ENCODE assay signal across 22 cellular contexts in genomic region chr22:19450363-19451175, GRCh38.
"Had no signal": no experiment of that assay in that cellular context is flagged by ENCODE, and none has a peak within 500 bp of the region (broad histone marks: within the 10 kb centered on the region; RNA-seq: fewer than 3 reads in every experiment).

No MANE protein-coding gene starts in this region.

- H3K9me3 Mint-ChIP-seq: activated T-helper 17 cell treated with anti-CD3 and anti-CD28 coated beads, Interleukin-2, amount 50 U/mL, for 72 hours; dendritic cell treated with granulocyte-macrophage colony-stimulating factor and Interleukin-4, amounts not matched to agents 40 ng/mL and 50 ng/mL, for 4 days; neural progenitor cell had no signal

- H3K9me3 ChIP-seq: gastroesophageal sphincter, heart left ventricle, left ventricle myocardium inferior, prostate gland, thoracic aorta, upper lobe of left lung had no signal

- H3K27me3 ChIP-seq: gastroesophageal sphincter, heart left ventricle, neural progenitor cell, upper lobe of left lung had no signal

- DNase-seq: activated CD4-positive, CD25-positive, alpha-beta regulatory T cell treated with anti-CD3 and anti-CD28 coated beads, Interleukin-2, amount 50 U/mL, for 72 hours; activated naive CD4-positive, alpha-beta T cell treated with anti-CD3 and anti-CD28 coated beads, Interleukin-2, amount 50 U/mL, for 16 hours; effector CD8-positive, alpha-beta T cell; heart left ventricle; kidney glomerular epithelial cell; left ventricle myocardium inferior; mammary epithelial cell; right cardiac atrium; small intestine; stimulated activated CD4-positive, alpha-beta T cell treated with anti-CD3 and anti-CD28 coated beads, Interleukin-15, amount 100 ng/mL, for 24 hours; stimulated activated CD4-positive, alpha-beta T cell treated with anti-CD3 and anti-CD28 coated beads, Interleukin-2, amount 100 ng/mL, for 48 hours; T-helper 1 cell; T1000 had no signal

- H3K27ac ChIP-seq: gastroesophageal sphincter, heart left ventricle, left ventricle myocardium inferior, neural progenitor cell, prostate gland, thoracic aorta, upper lobe of left lung had no signal

- H3K4me3 Mint-ChIP-seq: dendritic cell treated with granulocyte-macrophage colony-stimulating factor and Interleukin-4, amounts not matched to agents 40 ng/mL and 50 ng/mL, for 4 days had no signal

- H3K4me2 ChIP-seq: neural progenitor cell had no signal

- H3K27ac Mint-ChIP-seq: dendritic cell treated with granulocyte-macrophage colony-stimulating factor and Interleukin-4, amounts not matched to agents 40 ng/mL and 50 ng/mL, for 4 days; neural progenitor cell had no signal

- H3K4me3 ChIP-seq: gastroesophageal sphincter, heart left ventricle, left ventricle myocardium inferior, neural progenitor cell, prostate gland, thoracic aorta, upper lobe of left lung had no signal

- ATAC-seq: activated T-helper 17 cell treated with anti-CD3 and anti-CD28 coated beads, Interleukin-2, amount 50 U/mL, for 72 hours; esophagus mucosa; gastroesophageal sphincter; heart left ventricle; right cardiac atrium; SK-N-SH treated with all-trans-retinoic acid at 6 μM for 48 hours had no signal

- H2AFZ ChIP-seq: neural progenitor cell had no signal

- H3K27me3 Mint-ChIP-seq: activated T-helper 17 cell treated with anti-CD3 and anti-CD28 coated beads, Interleukin-2, amount 50 U/mL, for 72 hours; dendritic cell treated with granulocyte-macrophage colony-stimulating factor and Interleukin-4, amounts not matched to agents 40 ng/mL and 50 ng/mL, for 4 days had no signal

- H3K9ac ChIP-seq: neural progenitor cell had no signal
